In genomic region chr11:45313211-45313865, GRCh38 we compare ENCODE assay signal across 22 cellular contexts. TPM values are rescaled to one million over a fixed set of nuclear protein-coding genes. Genes with fewer than 3 reads are reported as not detected.
DNase-seq lines count a peak whose midpoint lies in the region; ATAC-seq and TF ChIP-seq lines count a peak whose summit lies in the region.
"Had no signal": no experiment of that assay in that cellular context is flagged by ENCODE, and none has a peak within 500 bp of the region (broad histone marks: within the 10 kb centered on the region; RNA-seq: fewer than 3 reads in every experiment).

No MANE protein-coding gene starts in this region.

- no peaks in the 10 kb centered on the region for H3K36me3 Mint-ChIP-seq in progenitor cell of endocrine pancreas (ENCODE audit: insufficient read depth)
- H3K36me3 Mint-ChIP-seq: CD8-positive, alpha-beta memory T cell had no signal

- no peak for ATAC-seq in GM19452 (IDR thresholded peaks at IDR 0.05; ENCODE audit: unreplicated experiment)
- ATAC-seq: HepG2, SK-N-SH treated with all-trans-retinoic acid at 6 μM for 48 hours had no signal

- no peak overlapping the region for H3K4me3 Mint-ChIP-seq in progenitor cell of endocrine pancreas (ENCODE audit: low read depth)
- H3K4me3 Mint-ChIP-seq: B cell; CD8-positive, alpha-beta memory T cell had no signal

- no peaks in the 10 kb centered on the region for H4K20me1 ChIP-seq in OCI-LY7 (ENCODE audit: insufficient read depth, low read length)

- H3K36me3 ChIP-seq in OCI-LY7 (ENCODE audit: insufficient read depth, low read length): no peaks in the 10 kb centered on the region

- peaks cover 7% of the 10 kb centered on the region for H3K4me1 Mint-ChIP-seq in progenitor cell of endocrine pancreas (ENCODE audit: low read depth)
- H3K4me1 Mint-ChIP-seq: B cell; CD8-positive, alpha-beta memory T cell had no signal

- H3K27ac Mint-ChIP-seq in progenitor cell of endocrine pancreas: peak overlapping the region; percentile 16
- H3K27ac Mint-ChIP-seq: B cell; CD8-positive, alpha-beta memory T cell had no signal

- H2AFZ ChIP-seq in OCI-LY7 (ENCODE audit: low read length): no peak overlapping the region
- H2AFZ ChIP-seq: GM23248 had no signal

- DNase-seq in NCI-H446 (lab: John Stamatoyannopoulos, UW) (peak; percentile 24 to 42), NCI-H446 treated with DMSO at 0.1 percent for 48 hours (lab: John Stamatoyannopoulos, UW) (no peak), G401 (ENCODE audit: low spot score) (peak; percentile 71), cerebellum (ENCODE audit: low spot score) (peak; percentile 31), progenitor cell of endocrine pancreas (ENCODE audit: low spot score, unreplicated experiment) (no peak), OCI-LY7 (ENCODE audit: low spot score) (no peak)
- DNase-seq: CD8-positive, alpha-beta memory T cell; DMS 273 treated with DMSO at 0.1 percent for 48 hours; GM23248; H7; Karpas-422; NCI-H1105; NCI-H1436 treated with DMSO at 0.1 percent for 48 hours; NCI-H187 treated with DMSO at 0.1 percent for 48 hours; NCI-H526; NCI-H82 had no signal

- TF ChIP-seq CTCF in progenitor cell of endocrine pancreas (IDR thresholded peaks at IDR 0.05; ENCODE audit: unreplicated experiment): no peak
- TF ChIP-seq CTCF in OCI-LY7 (conservative IDR thresholded peaks at IDR 0.05; ENCODE audit: low read length): no peak

- H3K27ac ChIP-seq in OCI-LY7 (ENCODE audit: low read depth, low read length, poor library complexity, severe bottlenecking): no peak overlapping the region
- H3K27ac ChIP-seq: 22Rv1, C4-2B, GM23248 had no signal

- CTCF ChIA-PET in OCI-LY7 (lab: Charles Lee; ENCODE audit: unreplicated experiment): no interaction called here

- POLR2A ChIA-PET in OCI-LY7 (lab: Charles Lee): interaction anchor here (0.6 kb wide), 1 partner anchor 197 kb away, joined by 3 read pairs; no protein-coding TSS in a partner anchor

- H3K4me1 ChIP-seq in OCI-LY7 (ENCODE audit: insufficient read depth, low read length, poor library complexity, severe bottlenecking): no peaks in the 10 kb centered on the region

- BruUV-seq in OCI-LY7 (replicated peaks; lab: Mats Ljungman, UMichigan): no TSS peak

- no peaks in the 10 kb centered on the region for H3K79me2 ChIP-seq in OCI-LY7 (ENCODE audit: insufficient read depth, low read depth, low read length)

- H3K4me3 ChIP-seq in OCI-LY7 (ENCODE audit: low read depth, low read length, poor library complexity, severe bottlenecking): no peak overlapping the region
- H3K4me3 ChIP-seq: GM23248 had no signal

- in situ Hi-C loops in G401 (cut with HindIII; ENCODE audit: low sequenced_read_pairs): no loop called here

- H3K4me2 ChIP-seq in OCI-LY7 (ENCODE audit: low read length): no peak overlapping the region

- H3K9me3 ChIP-seq in OCI-LY7 (ENCODE audit: low read length): no peaks in the 10 kb centered on the region

- intact Hi-C loops in OCI-LY7 (cut with micrococcal nuclease; ENCODE audit: unreplicated experiment): no loop called here

- no peaks in the 10 kb centered on the region for H3K9me2 ChIP-seq in OCI-LY7 (ENCODE audit: insufficient read depth, low read length)

- H3K9me3 Mint-ChIP-seq in progenitor cell of endocrine pancreas (ENCODE audit: low read depth): peaks cover 2% of the 10 kb centered on the region

- H3K27me3 Mint-ChIP-seq in progenitor cell of endocrine pancreas: peaks cover 41% of the 10 kb centered on the region

RNA-seq across cellular contexts. Expression of gene SYT13, which starts 27.2 kb away (rescaled TPM):
- total RNA-seq in G401 (2014; rRNA removed; shearing (Covaris generic)): not detected in 2 replicates
- 62.3 TPM for total RNA-seq in cerebellum
- 22.9 and 24.5 TPM in 2 replicates for total RNA-seq in progenitor cell of endocrine pancreas
- total RNA-seq in OCI-LY7 (2014; rRNA removed; shearing (Covaris generic)): not detected in 2 replicates
- not detected in 2 replicates for total RNA-seq in OCI-LY7 (2022)
- total RNA-seq: B cell; CD8-positive, alpha-beta memory T cell; GM23248 had no signal

Comparison
In these comparisons a context has a peak if more than half of its experiments do, and no peak if none do; other contexts are left out.
1. DNase-seq: peak in NCI-H446 (2 of 2), G401 (single experiment) and cerebellum (single experiment); none in NCI-H446 treated with DMSO at 0.1 percent for 48 hours (single experiment), progenitor cell of endocrine pancreas (single experiment) and OCI-LY7 (single experiment).
2. RNA of gene SYT13, which starts 27.2 kb away (total RNA-seq): 62.3 TPM in cerebellum (single experiment) and 22.9 to 24.5 TPM in progenitor cell of endocrine pancreas; not detected in G401 and not detected in OCI-LY7; every median in the first group is over 10 times any median in the second.